ENCODE assay signal across 12 cellular contexts in the genomic region with DNA sequence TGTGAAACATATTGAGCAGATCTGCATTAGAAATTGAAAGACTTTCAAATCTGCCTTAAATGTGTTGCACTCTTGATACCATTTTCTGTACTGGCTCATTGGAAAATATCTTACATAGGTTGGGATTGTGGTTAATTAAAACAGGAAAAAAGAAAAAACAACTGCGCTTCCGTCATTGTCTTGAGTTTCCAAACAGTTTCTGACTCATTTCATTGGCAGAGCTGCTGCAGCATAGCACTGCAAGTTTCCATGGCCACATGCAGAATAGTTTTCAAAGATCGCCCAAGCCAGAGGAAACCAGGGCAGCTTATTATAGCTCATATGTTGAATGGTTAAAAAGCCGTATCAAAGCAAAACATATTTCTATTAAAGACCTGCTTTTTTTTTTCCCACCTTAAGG.
A peak's percentile ranks its signal among the peaks of the same experiment; 100 is the strongest.
DNase-seq lines count a peak whose midpoint lies in the region; TF ChIP-seq lines count a peak whose summit lies in the region.
"Had no signal": no experiment of that assay in that cellular context is flagged by ENCODE, and none has a peak within 500 bp of the region (broad histone marks: within the 10 kb centered on the region; RNA-seq: fewer than 3 reads in every experiment).

No MANE protein-coding gene starts in this region.

- H3K27me3 ChIP-seq in adipocyte (replicated peaks; ENCODE audit: control insufficient read depth, insufficient read depth, low read length) = no peaks in the 10 kb centered on the region
- H3K27me3 ChIP-seq in stomach smooth muscle (ENCODE audit: control insufficient read depth in 1 of 2, insufficient read depth in 2 of 2, low read length in 2 of 2) = no peaks in the 10 kb centered on the region

- peak overlapping the region; percentile 64 for H3K4me3 ChIP-seq in adipocyte (ENCODE audit: low read length)
- no peak overlapping the region for H3K4me3 ChIP-seq in fibroblast of villous mesenchyme (ENCODE audit: low read depth, low read length)
- H3K4me3 ChIP-seq in stomach smooth muscle (ENCODE audit: low read length in 2 of 2) = peak overlapping the region; percentile 49 to 52
- H3K4me3 ChIP-seq: HAP-1 had no signal

- no peak for TF ChIP-seq CTCF in fibroblast of villous mesenchyme (IDR thresholded peaks at IDR 0.05; ENCODE audit: insufficient read depth, low read depth, low read length)

- H3K9me3 ChIP-seq in adipocyte (ENCODE audit: control insufficient read depth, low read length) (no peaks in the 10 kb centered on the region), stomach smooth muscle (ENCODE audit: control insufficient read depth in 2 of 2, low read length in 2 of 2) (no peaks in the 10 kb centered on the region)
- H3K9me3 ChIP-seq: HAP-1 had no signal

- H3K36me3 ChIP-seq in adipocyte (ENCODE audit: control insufficient read depth, insufficient read depth, low read length, severe bottlenecking) (no peaks in the 10 kb centered on the region), stomach smooth muscle (ENCODE audit: control insufficient read depth in 2 of 2, insufficient read depth in 2 of 2, low read length in 2 of 2) (no peaks in the 10 kb centered on the region)
- H3K36me3 ChIP-seq: HAP-1 had no signal

- no peak overlapping the region for H3K27ac ChIP-seq in stomach smooth muscle (ENCODE audit: low read length)

- peak; percentile 71 for DNase-seq in HT1080 (ENCODE audit: low read depth)
- DNase-seq in adipocyte (ENCODE audit: low read depth) = peak; percentile 89
- peak; percentile 48 for DNase-seq in fibroblast of villous mesenchyme (ENCODE audit: low read depth)
- DNase-seq in NCI-H2107 (lab: John Stamatoyannopoulos, UW) = no peak
- DNase-seq in NCI-H1436 (lab: John Stamatoyannopoulos, UW) = no peak
- no peak for DNase-seq in epidermal melanocyte (ENCODE audit: insufficient read length, low spot score)
- DNase-seq in effector CD8-positive, alpha-beta T cell (lab: John Stamatoyannopoulos, UW) = no peak
- DNase-seq: DND-41; effector memory CD8-positive, alpha-beta T cell; NCI-H1092 treated with DMSO at 0.1 percent for 48 hours had no signal

- H3K4me1 ChIP-seq in adipocyte (ENCODE audit: control insufficient read depth, insufficient read depth, low read length) = no peaks in the 10 kb centered on the region
- H3K4me1 ChIP-seq in stomach smooth muscle (ENCODE audit: control insufficient read depth, insufficient read depth, low read length) = peaks cover 2% of the 10 kb centered on the region

- H3K9ac ChIP-seq in adipocyte (ENCODE audit: low read length) = no peak overlapping the region
- H3K9ac ChIP-seq in stomach smooth muscle (ENCODE audit: low read length in 2 of 2) = peak overlapping the region; percentile 0 to 17

Comparison
In these comparisons a context has a peak if more than half of its experiments do, and no peak if none do; other contexts are left out.
1. DNase-seq: peak in HT1080 (single experiment), adipocyte (single experiment) and fibroblast of villous mesenchyme (single experiment); none in NCI-H2107 (single experiment), NCI-H1436 (single experiment), epidermal melanocyte (single experiment) and effector CD8-positive, alpha-beta T cell (single experiment).